ENCODE assay signal across 9 cellular contexts in the genomic region with DNA sequence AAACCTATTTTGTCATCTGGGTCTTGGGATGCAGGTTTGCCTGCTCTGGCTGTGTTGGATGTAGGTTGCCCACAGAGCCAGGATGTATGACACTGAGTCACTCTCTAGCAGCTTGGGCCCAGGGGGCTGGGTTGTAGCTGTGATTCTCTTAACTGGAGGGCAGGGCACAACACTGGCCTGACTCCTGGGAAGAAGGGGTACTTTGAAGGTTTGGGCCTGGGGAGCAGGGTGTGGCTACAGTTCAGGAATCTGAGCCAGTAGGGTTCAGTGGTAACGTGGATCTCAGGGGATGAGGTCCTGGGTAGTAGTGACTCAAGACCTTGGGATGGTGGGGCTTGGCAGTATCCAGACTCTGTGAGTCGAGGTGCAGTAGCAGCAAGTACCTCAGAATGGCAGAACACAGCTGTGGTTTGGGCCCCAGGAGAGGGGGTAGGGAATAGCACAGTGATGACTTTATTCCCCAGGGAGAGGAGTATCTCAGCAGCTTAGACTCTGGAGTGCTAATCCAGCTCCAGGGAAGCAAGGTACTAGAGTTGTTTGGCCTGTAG. TPM values are rescaled to one million over a fixed set of nuclear protein-coding genes. Genes with fewer than 3 reads are reported as not detected.
DNase-seq lines count a peak whose midpoint lies in the region; ATAC-seq, FAIRE-seq and TF ChIP-seq lines count a peak whose summit lies in the region.
"Had no signal": no experiment of that assay in that cellular context is flagged by ENCODE, and none has a peak within 500 bp of the region (broad histone marks: within the 10 kb centered on the region; RNA-seq: fewer than 3 reads in every experiment).

No MANE protein-coding gene starts in this region.

- TF ChIP-seq CTCF in endothelial cell of umbilical vein (IDR thresholded peaks at IDR 0.05; ENCODE audit: extremely low read depth in 1 of 2, insufficient read depth in 1 of 2, low read depth in 1 of 2, low read length in 2 of 2) = no peak
- TF ChIP-seq CTCF in psoas muscle (IDR thresholded peaks at IDR 0.05) = no peak

- H3K79me2 ChIP-seq in endothelial cell of umbilical vein (ENCODE audit: control insufficient read depth, insufficient read depth, low read length) = peaks cover 63% of the 10 kb centered on the region

- DNase-seq in GM03348 (ENCODE audit: low spot score) (peak; percentile 90), NCI-H82 (lab: John Stamatoyannopoulos, UW) (peak; percentile 78), endothelial cell of umbilical vein (ENCODE audit: low read depth, low spot score) (peak; percentile 36), psoas muscle (peak in 1 of 2 donors; percentile 17), NCI-H748 (lab: John Stamatoyannopoulos, UW; ENCODE audit: unreplicated experiment) (no peak), HAP-1 (ENCODE audit: low spot score in 2 of 2) (no peak)
- DNase-seq: stimulated activated CD4-positive, alpha-beta T cell treated with anti-CD3 and anti-CD28 coated beads, Interleukin-4, amount 100 ng/mL, for 24 hours had no signal

- no peaks in the 10 kb centered on the region for H4K20me1 ChIP-seq in endothelial cell of umbilical vein (replicated peaks; ENCODE audit: control insufficient read depth, extremely low read depth, insufficient read depth, low read length)

- CTCF ChIA-PET in endothelial cell of umbilical vein (lab: Charles Lee) = no interaction called here

- H3K27ac ChIP-seq in endothelial cell of umbilical vein (ENCODE audit: insufficient read depth, low read depth, low read length) (no peak overlapping the region), psoas muscle (peak overlapping the region; percentile 51)

- H3K4me3 ChIP-seq in endothelial cell of umbilical vein (replicated peaks in 1 of 3; ENCODE audit: insufficient read depth in 1 of 3, low read depth in 1 of 3, low read length in 3 of 3) (no peak overlapping the region), psoas muscle (no peak overlapping the region), HAP-1 (no peak overlapping the region)

- in situ Hi-C loops in HAP-1 (cut with MboI; ENCODE audit: low sequenced_read_pairs) = no loop called here

- BruUV-seq in endothelial cell of umbilical vein (replicated peaks; lab: Mats Ljungman, UMichigan) = no TSS peak

- no peak overlapping the region for H3K9ac ChIP-seq in endothelial cell of umbilical vein (replicated peaks; ENCODE audit: extremely low read depth, insufficient read depth, low read length)

- H3K9me3 ChIP-seq in endothelial cell of umbilical vein (replicated peaks; ENCODE audit: control insufficient read depth, insufficient read depth, low read length) (no peaks in the 10 kb centered on the region), psoas muscle (peaks cover 17% of the 10 kb centered on the region), HAP-1 (no peaks in the 10 kb centered on the region)

- POLR2A ChIA-PET in endothelial cell of umbilical vein (lab: Charles Lee) = no interaction called here

- WGBS in psoas muscle, 3 donors = 46 to 55% (median 48%) methylated on average over 2 of the region's 2 CpGs

- TF ChIP-seq POLR2A in endothelial cell of umbilical vein (IDR thresholded peaks at IDR 0.05; ENCODE audit: low read depth, low read length) = no peak

- no peaks in the 10 kb centered on the region for H3K36me3 ChIP-seq in endothelial cell of umbilical vein (ENCODE audit: control insufficient read depth in 2 of 2, extremely low read depth in 1 of 2, insufficient read depth in 2 of 2, low read length in 2 of 2)
- H3K36me3 ChIP-seq in psoas muscle (ENCODE audit: insufficient read depth in 1 of 2, low read depth in 1 of 2) = no peaks in the 10 kb centered on the region
- H3K36me3 ChIP-seq in HAP-1 (replicated peaks) = no peaks in the 10 kb centered on the region

- FAIRE-seq in endothelial cell of umbilical vein (lab: Jason Lieb, UNC) = no peak

- H3K4me1 ChIP-seq in endothelial cell of umbilical vein (ENCODE audit: control insufficient read depth, extremely low read depth, insufficient read depth, low read length) (peaks cover 3% of the 10 kb centered on the region), psoas muscle (peaks cover 49% of the 10 kb centered on the region), HAP-1 (peaks cover 5% of the 10 kb centered on the region; the same call in 1 of the 2 replicates)

- H2AFZ ChIP-seq in endothelial cell of umbilical vein (ENCODE audit: low read depth, low read length) = no peak overlapping the region

- dilution Hi-C loops in endothelial cell of umbilical vein (cut with MboI; ENCODE audit: extremely low pct_ligation_motif_present, low sequenced_read_pairs) = no loop called here

- H3K9me1 ChIP-seq in endothelial cell of umbilical vein (replicated peaks; ENCODE audit: control insufficient read depth, extremely low read depth, insufficient read depth, low read length) = no peaks in the 10 kb centered on the region

- H3K4me2 ChIP-seq in endothelial cell of umbilical vein (ENCODE audit: insufficient read depth, low read length) = no peak overlapping the region

- ATAC-seq in psoas muscle = peak; percentile 71 to 92 (median 86)
- ATAC-seq in HG02885 (IDR thresholded peaks at IDR 0.05; ENCODE audit: poor library complexity, unreplicated experiment) = no peak
- ATAC-seq in GM18868 (IDR thresholded peaks at IDR 0.05; ENCODE audit: unreplicated experiment) = no peak

- intact Hi-C loops in endothelial cell of umbilical vein (cut with micrococcal nuclease) (no loop called here), psoas muscle (cut with DNase I) (no loop called here)

- H3K27me3 ChIP-seq in endothelial cell of umbilical vein (ENCODE audit: control insufficient read depth in 2 of 2, insufficient read depth in 2 of 2, low read length in 2 of 2) (no peaks in the 10 kb centered on the region), psoas muscle (ENCODE audit: insufficient read depth in 3 of 3, low read length in 2 of 3) (no peaks in the 10 kb centered on the region), HAP-1 (ENCODE audit: low read depth) (no peaks in the 10 kb centered on the region)

TF ChIP-seq in endothelial cell of umbilical vein, 7 proteins besides CTCF, POLR2A, EP300 and RAD21:
- TF ChIP-seq EZH2 (IDR thresholded peaks at IDR 0.05; ENCODE audit: borderline replicate concordance, low read depth, low read length, severe bottlenecking) = no peak
- TF ChIP-seq FOS (IDR thresholded peaks at IDR 0.05; ENCODE audit: borderline replicate concordance, insufficient read depth, low read length) = no peak
- no peak for TF ChIP-seq GATA2 (IDR thresholded peaks at IDR 0.05; ENCODE audit: insufficient read depth, insufficient read length, low read depth, low read length)
- TF ChIP-seq POLR2AphosphoS5 (IDR thresholded peaks at IDR 0.05; ENCODE audit: insufficient read depth, low read depth, low read length) = no peak
- no peak for TF ChIP-seq JUN (IDR thresholded peaks at IDR 0.05; ENCODE audit: borderline replicate concordance, insufficient read depth, insufficient read length, low read depth)
- TF ChIP-seq, protein P1, sequence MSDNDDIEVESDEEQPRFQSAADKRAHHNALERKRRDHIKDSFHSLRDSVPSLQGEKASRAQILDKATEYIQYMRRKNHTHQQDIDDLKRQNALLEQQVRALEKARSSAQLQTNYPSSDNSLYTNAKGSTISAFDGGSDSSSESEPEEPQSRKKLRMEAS (IDR thresholded peaks at IDR 0.05; ENCODE audit: insufficient read depth, insufficient read length) = no peak
- no peak for TF ChIP-seq MYC (IDR thresholded peaks at IDR 0.05; ENCODE audit: low read depth, low read length)

RNA-seq across cellular contexts. Expression of a gene that starts 25.7 kb away (rescaled TPM):
- total RNA-seq in endothelial cell of umbilical vein = 29.6 and 32.7 TPM in 2 replicates
- polyA plus RNA-seq in endothelial cell of umbilical vein = 8.3 and 11.7 TPM in 2 replicates
- 12.7 and 13.0 TPM in 2 replicates for polyA plus RNA-seq in endothelial cell of umbilical vein (2011; cell fraction: cytosol; rRNA removed)
- polyA plus RNA-seq in endothelial cell of umbilical vein (2011; cell fraction: nucleus; rRNA removed) = 31.7 and 38.5 TPM in 2 replicates
- 25.6 and 29.0 TPM in 2 replicates for polyA plus RNA-seq in endothelial cell of umbilical vein (2012)
- polyA minus RNA-seq in endothelial cell of umbilical vein = 16.3 and 23.9 TPM in 2 replicates
- 19.2 TPM for polyA minus RNA-seq in endothelial cell of umbilical vein (2011; cell fraction: cytosol; rRNA and poly(A)+ RNA removed)
- polyA minus RNA-seq in endothelial cell of umbilical vein (2011; cell fraction: nucleus; rRNA and poly(A)+ RNA removed) = 34.9 and 49.5 TPM in 2 replicates
- total RNA-seq in psoas muscle = 10 to 100 TPM; 23.3 to 72.0 (median 62.0) TPM
- 100 to 1,000 TPM in 1 of 3 donors, 10 to 100 TPM in 2; 23.5 to 108 (median 55.4) TPM for polyA plus RNA-seq in psoas muscle

Comparison
In these comparisons a context has a peak if more than half of its experiments do, and no peak if none do; other contexts are left out.
1. DNase-seq: peak in GM03348 (single experiment), NCI-H82 (single experiment) and endothelial cell of umbilical vein (single experiment); none in NCI-H748 (single experiment) and HAP-1 (0 of 2).
2. ATAC-seq: peak in psoas muscle (4 of 4); none in HG02885 (single experiment) and GM18868 (single experiment).